21 cellular contexts compared by ENCODE assay signal in the genomic region with DNA sequence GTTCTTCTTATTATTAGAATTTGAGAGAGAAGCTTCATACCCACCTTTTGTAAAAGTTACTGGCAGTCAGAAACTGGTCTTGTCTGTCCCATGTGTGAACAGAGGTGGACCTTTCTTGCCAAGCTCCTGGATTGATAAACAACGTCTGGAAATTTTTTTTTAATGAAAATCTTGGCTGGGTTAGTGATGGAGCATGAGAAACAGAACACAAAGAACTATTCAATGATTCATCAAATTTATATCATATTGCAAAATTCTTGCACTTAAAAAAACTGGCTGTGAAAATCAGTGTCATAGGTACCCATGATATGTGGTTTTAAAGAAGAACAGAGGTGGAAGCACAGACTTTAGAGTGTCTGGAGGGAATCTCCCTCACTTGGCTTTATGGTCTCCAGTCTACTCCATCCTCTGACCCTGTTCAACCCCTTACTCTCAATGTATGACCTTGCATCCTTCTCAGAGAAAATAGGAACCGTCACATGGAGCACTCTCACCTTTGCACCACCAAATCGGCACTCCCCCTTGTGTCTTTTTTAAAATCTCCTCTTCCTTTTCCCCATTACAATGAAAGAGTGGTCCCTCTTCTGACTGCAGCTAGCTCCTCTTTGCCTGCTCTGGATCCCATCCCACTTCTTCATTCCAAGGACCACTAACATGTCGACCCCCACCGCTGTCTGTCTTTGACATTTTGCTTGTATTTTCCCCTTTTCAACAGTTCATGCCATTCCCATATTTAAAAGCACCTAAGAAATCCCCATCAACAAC. TPM values are rescaled to one million over a fixed set of nuclear protein-coding genes. Genes with fewer than 3 reads are reported as not detected.
DNase-seq lines count a peak whose midpoint lies in the region; ATAC-seq and TF ChIP-seq lines count a peak whose summit lies in the region.
"Had no signal": no experiment of that assay in that cellular context is flagged by ENCODE, and none has a peak within 500 bp of the region (broad histone marks: within the 10 kb centered on the region; RNA-seq: fewer than 3 reads in every experiment).

No MANE protein-coding gene starts in this region.

- DNase-seq in RPMI7951 (ENCODE audit: low read depth) (peak; percentile 20), fibroblast of gingiva (ENCODE audit: low read depth) (peak; percentile 85), osteocyte (ENCODE audit: extremely low spot score, unreplicated experiment) (no peak), ureter (ENCODE audit: low spot score) (peak; percentile 15), GM19240 (ENCODE audit: insufficient read length, low spot score) (no peak)
- DNase-seq in stimulated activated CD4-positive, alpha-beta T cell treated with anti-CD3 and anti-CD28 coated beads, Interleukin-4, amount 100 ng/mL, for 1 hour: no peak
- no peak for DNase-seq in activated CD4-positive, alpha-beta memory T cell treated with anti-CD3 and anti-CD28 coated beads for 36 hours
- DNase-seq: activated CD4-positive, alpha-beta T cell treated with anti-CD3 and anti-CD28 coated beads for 4 hours; CD4-positive, alpha-beta T cell; left cardiac atrium; NCI-H1048; right cardiac atrium; SIG-M5; stimulated activated naive CD4-positive, alpha-beta T cell treated with Interleukin-2 at 50 U/mL for 16 hours; T-helper 9 cell had no signal

- ATAC-seq in GM19397 (IDR thresholded peaks at IDR 0.05; ENCODE audit: unreplicated experiment): no peak
- ATAC-seq: activated naive CD4-positive, alpha-beta T cell treated with anti-CD3 and anti-CD28 coated beads, Interleukin-2, amount 50 U/mL, for 72 hours; GM12878; HepG2; natural killer cell treated with Interleukin-12 subunit alpha and Interleukin-12 subunit beta and Interleukin-15 and Interleukin-18, amount 100 ng/mL, for 72 hours had no signal

- intact Hi-C loops in activated CD4-positive, alpha-beta memory T cell treated with anti-CD3 and anti-CD28 coated beads for 36 hours (cut with micrococcal nuclease): no loop called here

- CTCF ChIA-PET in activated CD4-positive, alpha-beta memory T cell treated with anti-CD3 and anti-CD28 coated beads for 36 hours (lab: Charles Lee): interaction anchor here (1.6 kb wide), 1 partner anchor 11 kb away, joined by 5 read pairs; no protein-coding TSS in a partner anchor

- POLR2A ChIA-PET in activated CD4-positive, alpha-beta memory T cell treated with anti-CD3 and anti-CD28 coated beads for 36 hours (lab: Charles Lee): no interaction called here

- peaks cover 29% of the 10 kb centered on the region for H3K4me1 Mint-ChIP-seq in osteocyte (ENCODE audit: unreplicated experiment)
- H3K4me1 Mint-ChIP-seq in activated CD4-positive, alpha-beta memory T cell treated with anti-CD3 and anti-CD28 coated beads for 36 hours (ENCODE audit: low read depth): no peaks in the 10 kb centered on the region
- H3K4me1 Mint-ChIP-seq: central memory CD8-positive, alpha-beta T cell had no signal

- no peaks in the 10 kb centered on the region for H3K27me3 Mint-ChIP-seq in osteocyte (ENCODE audit: unreplicated experiment)
- no peaks in the 10 kb centered on the region for H3K27me3 Mint-ChIP-seq in activated CD4-positive, alpha-beta memory T cell treated with anti-CD3 and anti-CD28 coated beads for 36 hours
- H3K27me3 Mint-ChIP-seq: CD4-positive, alpha-beta T cell had no signal

- peak overlapping the region; percentile 1 for H3K27ac Mint-ChIP-seq in osteocyte (ENCODE audit: unreplicated experiment)
- H3K27ac Mint-ChIP-seq in activated CD4-positive, alpha-beta memory T cell treated with anti-CD3 and anti-CD28 coated beads for 36 hours: no peak overlapping the region
- H3K27ac Mint-ChIP-seq: activated naive CD4-positive, alpha-beta T cell treated with anti-CD3 and anti-CD28 coated beads, Interleukin-2, amount 50 U/mL, for 72 hours; CD4-positive, alpha-beta T cell; natural killer cell treated with Interleukin-12 subunit alpha and Interleukin-12 subunit beta and Interleukin-15 and Interleukin-18, amount 100 ng/mL, for 72 hours had no signal

- no peak overlapping the region for H3K4me3 Mint-ChIP-seq in osteocyte (ENCODE audit: unreplicated experiment)
- no peak overlapping the region for H3K4me3 Mint-ChIP-seq in activated CD4-positive, alpha-beta memory T cell treated with anti-CD3 and anti-CD28 coated beads for 36 hours
- H3K4me3 Mint-ChIP-seq: CD4-positive, alpha-beta T cell; central memory CD8-positive, alpha-beta T cell; natural killer cell treated with Interleukin-12 subunit alpha and Interleukin-12 subunit beta and Interleukin-15 and Interleukin-18, amount 100 ng/mL, for 72 hours had no signal

- no peak for TF ChIP-seq CTCF in osteocyte (IDR thresholded peaks at IDR 0.05)

- peaks cover 11% of the 10 kb centered on the region for H3K36me3 Mint-ChIP-seq in osteocyte (ENCODE audit: unreplicated experiment)
- peaks cover 15% of the 10 kb centered on the region for H3K36me3 Mint-ChIP-seq in activated CD4-positive, alpha-beta memory T cell treated with anti-CD3 and anti-CD28 coated beads for 36 hours

- H3K9me3 Mint-ChIP-seq in osteocyte (ENCODE audit: unreplicated experiment): peaks cover 25% of the 10 kb centered on the region
- peaks cover 33% of the 10 kb centered on the region for H3K9me3 Mint-ChIP-seq in activated CD4-positive, alpha-beta memory T cell treated with anti-CD3 and anti-CD28 coated beads for 36 hours
- H3K9me3 Mint-ChIP-seq: natural killer cell treated with Interleukin-12 subunit alpha and Interleukin-12 subunit beta and Interleukin-15 and Interleukin-18, amount 100 ng/mL, for 72 hours had no signal

RNA-seq across cellular contexts. Expression of a gene that starts 58.2 kb away (rescaled TPM):
- total RNA-seq in RPMI7951 (2014; rRNA removed; shearing (Covaris generic)): 261 and 316 TPM in 2 replicates
- total RNA-seq in osteocyte (104 and 107 TPM in 2 replicates), ureter (46.1 TPM)
- total RNA-seq in activated CD4-positive, alpha-beta memory T cell treated with anti-CD3 and anti-CD28 coated beads for 36 hours: 10 to 100 TPM; 61.1 to 66.8 TPM

Comparison
In these comparisons a context has a peak if more than half of its experiments do, and no peak if none do; other contexts are left out.
1. DNase-seq: peak in RPMI7951 (single experiment), fibroblast of gingiva (single experiment) and ureter (single experiment); none in osteocyte (single experiment), stimulated activated CD4-positive, alpha-beta T cell treated with anti-CD3 and anti-CD28 coated beads, Interleukin-4, amount 100 ng/mL, for 1 hour (single experiment), activated CD4-positive, alpha-beta memory T cell treated with anti-CD3 and anti-CD28 coated beads for 36 hours (single experiment) and GM19240 (single experiment).